8 cellular contexts compared by ENCODE assay signal in the genomic region with DNA sequence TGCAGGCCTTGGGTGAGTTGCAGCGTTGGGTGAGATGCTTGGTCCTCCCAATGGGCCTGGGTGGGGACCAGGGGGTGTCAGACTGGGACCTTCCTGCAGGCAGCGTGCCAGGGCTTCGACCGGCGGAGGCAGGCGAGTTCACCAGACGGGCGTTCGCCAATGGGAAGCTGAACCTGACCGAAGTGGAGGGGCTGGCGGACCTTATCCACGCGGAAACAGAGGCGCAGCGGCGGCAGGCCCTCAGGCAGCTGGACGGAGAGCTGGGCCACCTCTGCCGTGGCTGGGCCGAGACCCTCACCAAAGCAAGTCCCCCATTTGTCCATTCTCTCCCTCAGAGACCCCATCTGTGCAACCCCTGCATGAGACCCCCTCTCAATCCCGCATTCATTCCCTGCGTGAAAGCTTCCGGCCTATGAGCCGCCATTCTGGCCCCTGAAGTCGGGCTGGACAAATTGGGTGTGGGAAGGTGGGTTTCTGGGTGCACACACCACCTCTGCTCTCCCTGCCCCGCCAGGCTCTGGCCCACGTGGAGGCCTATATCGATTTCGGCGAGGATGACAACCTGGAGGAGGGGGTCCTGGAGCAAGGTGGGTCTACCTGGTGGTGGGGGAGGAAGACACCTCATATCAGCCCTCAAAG. TPM values are rescaled to one million over a fixed set of nuclear protein-coding genes. Genes with fewer than 3 reads are reported as not detected.
DNase-seq lines count a peak whose midpoint lies in the region; ATAC-seq and TF ChIP-seq lines count a peak whose summit lies in the region.

No MANE protein-coding gene starts in this region.

- peak overlapping the region; percentile 80 to 99 (median 96) for H3K4me3 Mint-ChIP-seq in naive B cell

- H3K27me3 Mint-ChIP-seq in naive B cell, result peaks cover 0 to 6% (median 5%) of the 10 kb centered on the region in 3 donors

- peak overlapping the region in 1 of 6 donors; percentile 60 for H3K27ac Mint-ChIP-seq in naive B cell

- peaks cover 10% of the 10 kb centered on the region for H3K36me3 ChIP-seq in HUES6 (ENCODE audit: control insufficient read depth, insufficient read depth, low read length)
- H3K36me3 ChIP-seq in breast epithelium, result no peaks in the 10 kb centered on the region

- peaks cover 23 to 40% (median 32%) of the 10 kb centered on the region in 3 donors for H3K4me1 Mint-ChIP-seq in naive B cell

- H3K9me3 Mint-ChIP-seq in naive B cell, result no peaks in the 10 kb centered on the region

- no peak for ATAC-seq in naive B cell (ENCODE audit: low read depth in 2 of 2)

- H3K9ac ChIP-seq in HUES6 (ENCODE audit: low read length), result peak overlapping the region; percentile 79

- H3K9me3 ChIP-seq in HUES6 (ENCODE audit: control insufficient read depth, insufficient read depth, low read depth, low read length) (no peaks in the 10 kb centered on the region), breast epithelium (no peaks in the 10 kb centered on the region)

- intact Hi-C loops in breast epithelium (cut with DNase I; ENCODE audit: low total_unique reads), result no loop called here

- TF ChIP-seq CTCF in AG10803 (conservative IDR thresholded peaks at IDR 0.05; ENCODE audit: low read length) (no peak), breast epithelium (IDR thresholded peaks at IDR 0.05) (no peak)

- DNase-seq in AG10803 (ENCODE audit: low read depth), result no peak
- DNase-seq in breast epithelium (ENCODE audit: low spot score in 2 of 2), result no peak
- DNase-seq in naive B cell, result no peak
- DNase-seq in NOMO-1 (lab: John Stamatoyannopoulos, UW; ENCODE audit: unreplicated experiment in 2 of 2), result no peak
- DNase-seq in SKM-1 treated with dmso at 0.1 percent for 144 hours (lab: John Stamatoyannopoulos, UW; ENCODE audit: unreplicated experiment), result no peak
- DNase-seq in NCI-H1105 (lab: John Stamatoyannopoulos, UW), result no peak
- no peak for DNase-seq in GM19238 (ENCODE audit: insufficient read length, low spot score)

- H3K27ac ChIP-seq in HUES6 (ENCODE audit: low read depth, low read length) (no peak overlapping the region), breast epithelium (no peak overlapping the region)

- H3K4me1 ChIP-seq in HUES6 (ENCODE audit: control insufficient read depth, insufficient read depth, low read length) (peaks cover 23% of the 10 kb centered on the region), breast epithelium (peaks cover 5 to 12% of the 10 kb centered on the region in 2 donors)

- no peaks in the 10 kb centered on the region for H3K36me3 Mint-ChIP-seq in naive B cell

- peak overlapping the region; percentile 94 for H3K4me3 ChIP-seq in AG10803 (ENCODE audit: low read length)
- peak overlapping the region; percentile 74 for H3K4me3 ChIP-seq in HUES6 (ENCODE audit: low read depth, low read length)
- H3K4me3 ChIP-seq in breast epithelium, result peak overlapping the region in 2 of 3 donors; percentile 86 to 87

- TF ChIP-seq POLR2A in breast epithelium (IDR thresholded peaks at IDR 0.05), result no peak

- no peaks in the 10 kb centered on the region for H3K27me3 ChIP-seq in HUES6 (ENCODE audit: control insufficient read depth, insufficient read depth, low read length)
- no peaks in the 10 kb centered on the region for H3K27me3 ChIP-seq in breast epithelium

RNA-seq across cellular contexts. Expression of a gene that starts 1.2 kb away (rescaled TPM):
- 10 to 100 TPM; 15.5 to 22.6 (median 17.7) TPM for total RNA-seq in breast epithelium
- 1 to 10 TPM; 5.6 to 9.7 (median 6.8) TPM for polyA plus RNA-seq in naive B cell (ENCODE audit: low read depth in 6 of 6)

RNA-seq across cellular contexts. Expression of a gene that starts 3.9 kb away (rescaled TPM):
- total RNA-seq in breast epithelium, result 1 to 10 TPM; 5.1 to 7.2 (median 5.9) TPM
- not detected for polyA plus RNA-seq in naive B cell (ENCODE audit: low read depth in 6 of 6)

RNA-seq across cellular contexts. Expression of a gene that starts 29.2 kb away (rescaled TPM):
- 10 to 100 TPM in 2 of 3 donors, 1 to 10 TPM in 1; 9.2 to 18.7 (median 11.1) TPM for total RNA-seq in breast epithelium
- 10 to 100 TPM; 16.2 to 25.0 (median 22.6) TPM for polyA plus RNA-seq in naive B cell (ENCODE audit: low read depth in 6 of 6)

RNA-seq across cellular contexts. Expression of a gene that starts 32.9 kb away (rescaled TPM):
- total RNA-seq in breast epithelium, result 100 to 1,000 TPM in 1 of 3 donors, 10 to 100 TPM in 2; 88.5 to 139 (median 98.0) TPM
- 100 to 1,000 TPM; 121 to 189 (median 160) TPM for polyA plus RNA-seq in naive B cell (ENCODE audit: low read depth in 6 of 6)

RNA-seq across cellular contexts. Expression of a gene that starts 35.3 kb away (rescaled TPM):
- total RNA-seq in breast epithelium, result 10 to 100 TPM in 2 of 3 donors, 1 to 10 TPM in 1; 6.7 to 14.4 (median 11.0) TPM
- 1 to 10 TPM; 6.4 to 8.6 (median 7.4) TPM for polyA plus RNA-seq in naive B cell (ENCODE audit: low read depth in 6 of 6)
